17 cellular contexts compared by ENCODE assay signal in the genomic region with DNA sequence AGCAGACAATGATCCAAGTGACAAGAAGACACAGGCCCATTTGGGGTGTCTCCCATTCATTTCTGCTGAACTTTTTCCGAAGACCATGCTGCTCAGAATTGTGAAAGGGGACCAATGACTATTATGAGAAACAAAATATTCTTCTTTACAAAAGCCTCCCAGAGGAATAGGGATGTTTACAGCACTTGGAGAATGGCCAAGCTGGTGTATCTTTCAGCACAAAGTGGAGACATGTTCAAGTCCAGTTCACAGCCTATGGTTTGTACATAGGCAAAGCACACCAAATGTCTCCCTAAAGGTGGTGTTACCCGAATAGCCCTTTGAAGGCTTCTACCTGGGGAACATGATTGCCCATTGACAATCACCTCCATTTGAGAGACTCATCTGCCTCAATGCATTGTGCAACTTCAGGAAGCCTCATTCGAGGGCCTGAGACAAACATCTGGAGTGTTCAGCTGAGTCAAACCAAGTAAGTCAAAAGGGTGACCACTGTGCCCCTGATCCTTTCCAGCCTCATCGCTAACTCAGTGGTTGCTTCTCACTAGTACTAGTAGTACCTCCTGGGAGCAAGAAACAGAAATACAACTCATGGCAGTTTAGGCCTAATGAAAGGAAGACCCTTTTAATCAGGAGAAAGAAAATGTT.
"Had no signal": no experiment of that assay in that cellular context is flagged by ENCODE, and none has a peak within 500 bp of the region (broad histone marks: within the 10 kb centered on the region; RNA-seq: fewer than 3 reads in every experiment).

No MANE protein-coding gene starts in this region.

- H3K36me3 ChIP-seq: lower lobe of right lung, neural progenitor cell, sigmoid colon, spleen, thoracic aorta had no signal

- H3K9ac ChIP-seq: neural progenitor cell had no signal

- H3K4me2 ChIP-seq: neural progenitor cell had no signal

- H3K9me3 ChIP-seq: lower lobe of right lung, sigmoid colon, spleen, thoracic aorta had no signal

- DNase-seq: activated CD4-positive, alpha-beta memory T cell treated with anti-CD3 and anti-CD28 coated beads for 36 hours; activated CD4-positive, alpha-beta T cell treated with anti-CD3 and anti-CD28 coated beads for 48 hours; activated effector memory CD4-positive, alpha-beta T cell treated with Interleukin-2 at 50 U/mL for 16 hours; activated naive CD4-positive, alpha-beta T cell treated with anti-CD3 and anti-CD28 coated beads for 36 hours; activated T-cell treated with anti-CD3 and anti-CD28 coated beads, Interleukin-2, amount 50 U/mL, for 72 hours; amygdala; cerebellar nuclear complex; kidney; lower lobe of right lung; naive B cell; sigmoid colon; spleen; stimulated activated CD4-positive, alpha-beta T cell treated with anti-CD3 and anti-CD28 coated beads, Interleukin-4, amount 100 ng/mL, for 1 hour; stimulated activated naive CD4-positive, alpha-beta T cell had no signal

- H3K27me3 ChIP-seq: neural progenitor cell, sigmoid colon, spleen had no signal

- H3K4me3 ChIP-seq: lower lobe of right lung, neural progenitor cell, sigmoid colon, spleen, thoracic aorta had no signal

- H3K27ac ChIP-seq: lower lobe of right lung, neural progenitor cell, sigmoid colon, thoracic aorta had no signal

- FAIRE-seq: kidney had no signal

- H3K4me1 ChIP-seq: neural progenitor cell, sigmoid colon had no signal

- ATAC-seq: activated T-cell treated with anti-CD3 and anti-CD28 coated beads, Interleukin-2, amount 50 U/mL, for 72 hours; left lobe of liver; lower lobe of right lung had no signal

- H2AFZ ChIP-seq: neural progenitor cell had no signal
